18 cellular contexts compared by ENCODE assay signal in the genomic region with DNA sequence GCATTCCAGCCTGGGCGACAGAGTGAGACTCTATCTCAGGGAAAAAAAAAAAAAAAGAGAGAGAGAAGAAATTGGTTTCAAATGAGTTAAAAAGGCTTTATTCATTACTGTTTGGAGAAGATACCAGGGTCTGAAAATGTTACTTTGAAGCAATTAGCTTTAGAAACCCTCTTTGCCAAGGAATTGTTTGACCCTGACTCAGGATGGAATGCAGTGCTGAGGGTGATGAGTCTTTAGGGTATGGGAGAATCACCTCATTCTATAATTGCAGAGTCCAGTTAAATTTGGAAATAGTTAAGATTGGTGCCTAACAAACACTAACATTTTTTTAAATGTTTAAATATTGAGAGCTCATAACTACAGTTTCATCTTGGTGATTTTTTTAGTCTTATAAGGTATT. TPM values are rescaled to one million over a fixed set of nuclear protein-coding genes. Genes with fewer than 3 reads are reported as not detected.
A peak's percentile ranks its signal among the peaks of the same experiment; 100 is the strongest.
DNase-seq lines count a peak whose midpoint lies in the region; TF ChIP-seq lines count a peak whose summit lies in the region.
"Had no signal": no experiment of that assay in that cellular context is flagged by ENCODE, and none has a peak within 500 bp of the region (broad histone marks: within the 10 kb centered on the region; RNA-seq: fewer than 3 reads in every experiment).

No MANE protein-coding gene starts in this region.

- H3K4me3 ChIP-seq in AG10803 (ENCODE audit: low read length) (no peak overlapping the region), H7 (ENCODE audit: insufficient read depth, low read depth, low read length) (no peak overlapping the region)
- H3K4me3 ChIP-seq: lung, right lobe of liver, SJCRH30, transverse colon had no signal

- peak overlapping the region; percentile 90 for H3K27ac Mint-ChIP-seq in activated naive CD8-positive, alpha-beta T cell
- H3K27ac Mint-ChIP-seq: B cell had no signal

- no peaks in the 10 kb centered on the region for H3K9me3 Mint-ChIP-seq in activated naive CD8-positive, alpha-beta T cell (ENCODE audit: low read depth)

- peaks cover 26% of the 10 kb centered on the region for H3K36me3 Mint-ChIP-seq in activated naive CD8-positive, alpha-beta T cell

- H3K27me3 Mint-ChIP-seq in activated naive CD8-positive, alpha-beta T cell = no peaks in the 10 kb centered on the region
- H3K27me3 Mint-ChIP-seq: B cell had no signal

- no peaks in the 10 kb centered on the region for H3K27me3 ChIP-seq in H7 (ENCODE audit: control insufficient read depth, insufficient read depth, low read length)
- H3K27me3 ChIP-seq: neutrophil, right lobe of liver, SJCRH30, transverse colon had no signal

- H3K4me3 Mint-ChIP-seq in activated naive CD8-positive, alpha-beta T cell = no peak overlapping the region

- DNase-seq in AG10803 (ENCODE audit: low read depth) (peak; percentile 74), HCEC 1CT (peak; percentile 69), kidney tubule cell (ENCODE audit: low spot score) (peak; percentile 37), H7 (no peak), middle frontal gyrus (ENCODE audit: extremely low spot score, low spot score) (no peak), NCI-H1417 (lab: John Stamatoyannopoulos, UW) (no peak), COR-L47 (lab: John Stamatoyannopoulos, UW) (no peak)
- DNase-seq: activated CD4-positive, alpha-beta T cell treated with anti-CD3 and anti-CD28 coated beads, Interleukin-2, amount 50 U/mL, for 48 hours; NCI-H1105; NCI-H2171 treated with DMSO at 0.1 percent for 48 hours; right lobe of liver; SJCRH30; stimulated activated CD4-positive, alpha-beta T cell treated with anti-CD3 and anti-CD28 coated beads, Interleukin-4, amount 100 ng/mL, for 1 hour; transverse colon had no signal

- 0 out of 2 replicates have a peak, but pooled peaks cover 3% of the 10 kb centered on the region for H3K36me3 ChIP-seq in H7 (replicated peaks; ENCODE audit: control insufficient read depth, insufficient read depth, low read length)

- H3K4me1 Mint-ChIP-seq in activated naive CD8-positive, alpha-beta T cell (ENCODE audit: low read depth) = peaks cover 82% of the 10 kb centered on the region

- TF ChIP-seq CTCF in AG10803 (conservative IDR thresholded peaks at IDR 0.05; ENCODE audit: low read length) = no peak

RNA-seq across cellular contexts. Expression of a gene that starts 13.3 kb away (rescaled TPM):
- total RNA-seq in H7 (2014; rRNA removed; shearing (Covaris generic)) = 89.3 and 103 TPM in 2 replicates

Comparison
In these comparisons a context has a peak if more than half of its experiments do, and no peak if none do; other contexts are left out.
1. DNase-seq: peak in AG10803 (single experiment), HCEC 1CT (single experiment) and kidney tubule cell (single experiment); none in H7 (single experiment), middle frontal gyrus (single experiment), NCI-H1417 (0 of 3) and COR-L47 (single experiment).